In the genomic region with DNA sequence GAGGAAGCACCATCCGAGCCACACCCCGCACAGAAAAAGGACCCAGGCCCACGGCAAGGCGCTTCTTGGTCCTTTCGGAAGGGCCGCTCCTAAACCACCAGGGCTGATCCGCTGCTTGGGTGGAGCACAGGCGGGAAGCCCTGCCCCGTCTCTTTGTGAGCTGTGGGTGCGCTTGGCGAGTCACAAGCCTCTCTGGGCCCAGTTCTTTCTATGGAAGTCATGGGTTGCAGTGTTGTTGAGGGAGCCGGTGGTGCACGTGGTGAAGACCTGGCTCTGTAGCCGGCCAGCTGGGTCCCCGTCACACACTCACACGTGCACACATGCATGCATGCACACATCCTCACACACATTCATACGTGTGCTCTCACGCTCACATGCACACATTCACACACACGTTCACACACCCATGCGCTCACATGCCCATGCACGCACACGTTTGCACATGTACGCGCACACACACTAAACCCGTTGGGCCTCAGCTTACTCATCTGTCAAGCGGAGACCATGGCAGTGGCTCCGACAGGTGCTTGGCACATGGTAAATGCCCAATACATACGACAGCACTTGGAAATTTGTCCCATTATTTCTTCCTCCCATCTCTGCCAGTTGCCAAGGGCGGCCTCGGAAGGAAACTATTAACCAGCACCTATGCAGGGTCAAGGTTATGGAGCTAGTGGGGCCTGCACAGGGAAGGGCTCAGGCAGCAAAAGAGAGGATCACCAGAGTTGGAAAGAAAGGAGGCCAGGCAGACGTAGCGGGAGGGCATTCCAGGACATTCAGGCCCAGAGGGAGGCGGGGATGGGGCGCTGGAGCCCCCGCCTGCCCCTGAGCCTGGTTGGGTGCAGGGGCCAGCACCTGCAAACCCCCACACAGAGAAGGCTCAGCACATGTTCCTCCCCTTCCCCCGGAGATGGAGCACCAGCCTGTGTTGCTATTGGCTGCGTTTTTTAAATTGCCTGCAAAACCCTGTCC, we compare ENCODE assay signal across 20 cellular contexts.
"Had no signal": no experiment of that assay in that cellular context is flagged by ENCODE, and none has a peak within 500 bp of the region (broad histone marks: within the 10 kb centered on the region; RNA-seq: fewer than 3 reads in every experiment).

No MANE protein-coding gene starts in this region.

- H3K9me3 ChIP-seq: colonic mucosa, lower lobe of right lung, uterus had no signal

- H3K4me3 Mint-ChIP-seq: activated CD8-positive, alpha-beta T cell treated with anti-CD3 and anti-CD28 coated beads, Interleukin-2, amount 10 ng/mL, durations not matched to agents 7 days and 5 days; activated naive CD4-positive, alpha-beta T cell treated with anti-CD3 and anti-CD28 coated beads for 36 hours; activated T-helper 1 cell treated with anti-CD3 and anti-CD28 coated beads, Interleukin-12 subunit alpha, Interleukin-12 subunit beta, Interleukin-2, Interleukin-4 antibody, amounts not matched to agents 30 ng/mL and 10 ng/mL and 1 ng/mL, durations not matched to agents 14 hours and 24 hours and 36 hours; naive thymus-derived CD8-positive, alpha-beta T cell; stimulated activated effector memory CD8-positive, alpha-beta T cell treated with anti-CD3 and anti-CD28 coated beads, Interleukin-12 subunit alpha, Interleukin-12 subunit beta, amount 100 ng/mL, for 72 hours; T-helper 2 cell treated with Interferon-gamma antibody and Interleukin-4, amounts not matched to agents 5 μg/mL and 100 μg/mL, for 36 hours had no signal

- H3K27ac Mint-ChIP-seq: activated CD8-positive, alpha-beta T cell treated with anti-CD3 and anti-CD28 coated beads, Interleukin-2, amount 10 ng/mL, durations not matched to agents 7 days and 5 days; activated naive CD4-positive, alpha-beta T cell treated with anti-CD3 and anti-CD28 coated beads for 36 hours; activated T-helper 1 cell treated with anti-CD3 and anti-CD28 coated beads, Interleukin-12 subunit alpha, Interleukin-12 subunit beta, Interleukin-2, Interleukin-4 antibody, amounts not matched to agents 30 ng/mL and 10 ng/mL and 1 ng/mL, durations not matched to agents 14 hours and 24 hours and 36 hours; progenitor cell of endocrine pancreas; stimulated activated effector memory CD8-positive, alpha-beta T cell treated with anti-CD3 and anti-CD28 coated beads, Interleukin-12 subunit alpha, Interleukin-12 subunit beta, amount 100 ng/mL, for 72 hours; T-helper 2 cell treated with Interferon-gamma antibody and Interleukin-4, amounts not matched to agents 5 μg/mL and 100 μg/mL, for 36 hours had no signal

- H3K36me3 ChIP-seq: colonic mucosa, lower lobe of right lung, tibial artery, uterus had no signal

- H3K27ac ChIP-seq: colonic mucosa, epithelial cell of prostate, lower lobe of right lung, tibial artery, uterus, VCaP had no signal

- H3K27me3 ChIP-seq: colonic mucosa had no signal

- H3K4me1 ChIP-seq: colonic mucosa, lower lobe of right lung, tibial artery, uterus had no signal

- H3K36me3 Mint-ChIP-seq: naive thymus-derived CD8-positive, alpha-beta T cell had no signal

- DNase-seq: activated CD4-positive, alpha-beta T cell treated with anti-CD3 and anti-CD28 coated beads for 4 hours; activated CD8-positive, alpha-beta memory T cell treated with anti-CD3 and anti-CD28 coated beads, Interleukin-2, amount 50 U/mL, for 48 hours; activated CD8-positive, alpha-beta T cell treated with anti-CD3 and anti-CD28 coated beads, Interleukin-2, amount 10 ng/mL, durations not matched to agents 7 days and 5 days; activated naive CD4-positive, alpha-beta T cell treated with anti-CD3 and anti-CD28 coated beads for 36 hours; colonic mucosa; effector CD8-positive, alpha-beta T cell; kidney; lower lobe of right lung; naive thymus-derived CD8-positive, alpha-beta T cell; occipital lobe; right cardiac atrium; small intestine; tibial artery; uterus had no signal

- ATAC-seq: activated CD8-positive, alpha-beta T cell treated with anti-CD3 and anti-CD28 coated beads, Interleukin-2, amount 10 ng/mL, durations not matched to agents 7 days and 5 days; lower lobe of right lung; naive thymus-derived CD8-positive, alpha-beta T cell; right cardiac atrium; stimulated activated effector memory CD8-positive, alpha-beta T cell treated with anti-CD3 and anti-CD28 coated beads, Interleukin-12 subunit alpha, Interleukin-12 subunit beta, amount 100 ng/mL, for 72 hours had no signal

- H3K4me3 ChIP-seq: colonic mucosa, lower lobe of right lung, tibial artery, uterus had no signal

- H3K9me3 Mint-ChIP-seq: activated naive CD4-positive, alpha-beta T cell treated with anti-CD3 and anti-CD28 coated beads for 36 hours; activated T-helper 1 cell treated with anti-CD3 and anti-CD28 coated beads, Interleukin-12 subunit alpha, Interleukin-12 subunit beta, Interleukin-2, Interleukin-4 antibody, amounts not matched to agents 30 ng/mL and 10 ng/mL and 1 ng/mL, durations not matched to agents 14 hours and 24 hours and 36 hours; naive thymus-derived CD8-positive, alpha-beta T cell; stimulated activated effector memory CD8-positive, alpha-beta T cell treated with anti-CD3 and anti-CD28 coated beads, Interleukin-12 subunit alpha, Interleukin-12 subunit beta, amount 100 ng/mL, for 72 hours; T-helper 2 cell treated with Interferon-gamma antibody and Interleukin-4, amounts not matched to agents 5 μg/mL and 100 μg/mL, for 36 hours had no signal

- FAIRE-seq: kidney, small intestine had no signal
